ENCODE assay signal across 1 cellular context in genomic region chr5:154817815-154818214, GRCh38.
A peak's percentile ranks its signal among the peaks of the same experiment; 100 is the strongest.
TF ChIP-seq lines count a peak whose summit lies in the region.

No MANE protein-coding gene starts in this region.

TF ChIP-seq in HEK293, 187 proteins besides CTCF, POLR2A, EP300 and RAD21 (continued from another document):
- TF ChIP-seq PRDM10 (tag by site-specific recombination; IDR thresholded peaks at IDR 0.05): 0 out of 2 replicates have a peak, but pooled peaks have one; percentile 26
- no peak for TF ChIP-seq ZNF138 (tag by site-specific recombination; IDR thresholded peaks at IDR 0.05; ENCODE audit: borderline replicate concordance)
- no peak for TF ChIP-seq ZNF621 (tag by site-specific recombination; IDR thresholded peaks at IDR 0.05)
